ENCODE assay signal across 26 cellular contexts in genomic region chr6:93238632-93239031, GRCh38.
"Had no signal": no experiment of that assay in that cellular context is flagged by ENCODE, and none has a peak within 500 bp of the region (broad histone marks: within the 10 kb centered on the region; RNA-seq: fewer than 3 reads in every experiment).

No MANE protein-coding gene starts in this region.

- H3K36me3 ChIP-seq: brain microvascular endothelial cell, esophagus squamous epithelium, gastroesophageal sphincter, heart right ventricle, WERI-Rb-1 had no signal

- H3K27ac ChIP-seq: brain microvascular endothelial cell, epithelial cell of prostate, esophagus squamous epithelium, gastroesophageal sphincter, heart right ventricle, WERI-Rb-1 had no signal

- DNase-seq: activated B cell treated with CpG ODN at 0.5 μM for 24 hours; activated CD4-positive, alpha-beta T cell treated with anti-CD3 and anti-CD28 coated beads for 48 hours; activated CD4-positive, alpha-beta T cell treated with anti-CD3 and anti-CD28 coated beads, Interleukin-2, amount 50 U/mL, for 1 hour; activated CD4-positive, alpha-beta T cell treated with anti-CD3 and anti-CD28 coated beads, Interleukin-2, amount 50 U/mL, for 48 hours; activated CD8-positive, alpha-beta memory T cell treated with anti-CD3 and anti-CD28 coated beads for 24 hours; activated CD8-positive, alpha-beta T cell treated with anti-CD3 and anti-CD28 coated beads for 36 hours; activated effector memory CD4-positive, alpha-beta T cell treated with Interleukin-2 at 50 U/mL for 16 hours; activated gamma-delta T cell treated with Interleukin-2 at 50 U/mL for 16 hours; activated naive CD4-positive, alpha-beta T cell treated with anti-CD3 and anti-CD28 coated beads, Interleukin-2, amount 50 U/mL, for 16 hours; activated naive CD4-positive, alpha-beta T cell treated with Interleukin-2 at 50 U/mL for 16 hours; activated T-cell treated with anti-CD3 and anti-CD28 coated beads, Interleukin-2, amount 50 U/mL, for 4 hours; amniotic stem cell; anterior cingulate cortex; brain microvascular endothelial cell; cortex of kidney; effector CD8-positive, alpha-beta T cell; esophagus squamous epithelium; foreskin melanocyte; heart right ventricle; T-helper 17 cell; T1000; WERI-Rb-1 had no signal

- H3K9me3 ChIP-seq: esophagus squamous epithelium, gastroesophageal sphincter, heart right ventricle had no signal

- ATAC-seq: activated CD4-positive, CD25-positive, alpha-beta regulatory T cell treated with anti-CD3 and anti-CD28 coated beads, Interleukin-2, amount 50 U/mL, for 24 hours; activated CD8-positive, alpha-beta T cell treated with anti-CD3 and anti-CD28 coated beads for 36 hours; activated T-cell treated with anti-CD3 and anti-CD28 coated beads, Interleukin-2, amount 50 U/mL, for 4 hours; activated T-helper 17 cell treated with anti-CD3 and anti-CD28 coated beads, Interleukin-2, amount 50 U/mL, for 72 hours; gastroesophageal sphincter; heart right ventricle; T-helper 17 cell had no signal

- H3K4me1 ChIP-seq: esophagus squamous epithelium, heart right ventricle had no signal

- H3K4me3 ChIP-seq: esophagus squamous epithelium, gastroesophageal sphincter, heart right ventricle had no signal

- H3K27me3 ChIP-seq: brain microvascular endothelial cell, esophagus squamous epithelium, gastroesophageal sphincter, heart right ventricle had no signal
